In the genomic region with DNA sequence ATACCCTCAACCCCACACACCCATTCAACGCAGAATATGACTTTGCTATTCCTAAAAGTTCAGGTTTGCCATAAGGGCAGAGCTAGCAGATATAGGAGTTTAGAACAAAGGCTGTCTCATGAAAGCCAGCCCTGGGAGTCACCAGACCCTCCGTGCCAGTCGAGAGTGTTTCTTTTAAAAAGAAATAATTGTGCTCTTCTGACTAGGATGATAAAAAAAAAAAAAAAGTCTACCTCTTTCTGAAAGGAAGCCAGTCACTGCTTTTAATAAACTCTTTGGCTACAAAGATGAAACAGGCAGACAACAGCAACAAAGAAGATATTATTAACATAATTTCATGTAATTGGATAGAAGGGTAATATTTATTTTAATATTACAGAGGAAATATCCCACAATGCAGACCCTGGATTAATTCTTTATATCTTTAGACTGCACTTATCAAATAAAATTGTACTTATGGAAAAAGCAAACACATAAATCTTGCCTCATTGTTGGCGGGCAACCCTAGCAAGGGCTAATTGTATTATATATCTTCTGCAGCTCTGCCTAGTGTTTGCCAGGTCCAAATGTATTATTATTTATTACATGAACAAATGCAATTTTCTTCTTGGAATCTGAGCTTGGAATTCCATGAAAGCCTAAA, we compare ENCODE assay signal across 26 cellular contexts.
"Had no signal": no experiment of that assay in that cellular context is flagged by ENCODE, and none has a peak within 500 bp of the region (broad histone marks: within the 10 kb centered on the region; RNA-seq: fewer than 3 reads in every experiment).

No MANE protein-coding gene starts in this region.

- H3K27ac ChIP-seq: coronary artery, gastrocnemius medialis, neutrophil, parathyroid adenoma, stomach, thyroid gland, vagina had no signal

- H3K4me2 ChIP-seq: smooth muscle cell had no signal

- H3K4me1 ChIP-seq: gastrocnemius medialis, parathyroid adenoma, thyroid gland, vagina had no signal

- DNase-seq: dermis blood vessel endothelial cell; effector memory CD8-positive, alpha-beta T cell; gastrocnemius medialis; head of caudate nucleus; natural killer cell; stimulated activated CD4-positive, alpha-beta T cell treated with anti-CD3 and anti-CD28 coated beads, Interleukin-12 subunit alpha, Interleukin-12 subunit beta, amount 100 ng/mL, for 4 hours; stimulated activated CD4-positive, alpha-beta T cell treated with anti-CD3 and anti-CD28 coated beads, Interleukin-1b, Interleukin-23, amount 100 ng/mL, for 48 hours; stimulated activated CD4-positive, alpha-beta T cell treated with anti-CD3 and anti-CD28 coated beads, Interleukin-4, amount 100 ng/mL, for 1 hour; stimulated activated naive CD4-positive, alpha-beta T cell treated with Interleukin-2 at 50 U/mL for 16 hours; stomach; thyroid gland; trophoblast cell had no signal

- FAIRE-seq: endometrium, keratinocyte had no signal

- H3K27me3 ChIP-seq: gastrocnemius medialis, neutrophil, stomach, thyroid gland, vagina had no signal

- ATAC-seq: effector memory CD8-positive, alpha-beta T cell; gastrocnemius medialis; left lobe of liver; natural killer cell; sciatic nerve had no signal

- H2AFZ ChIP-seq: parathyroid adenoma had no signal

- H3K9me3 Mint-ChIP-seq: effector memory CD8-positive, alpha-beta T cell; memory B cell; natural killer cell; neural crest cell had no signal

- H3K4me3 ChIP-seq: coronary artery, gastrocnemius medialis, lung, smooth muscle cell, stomach, thyroid gland, vagina had no signal

- H3K79me2 ChIP-seq: parathyroid adenoma had no signal

- H3K4me1 Mint-ChIP-seq: memory B cell had no signal

- H3K36me3 Mint-ChIP-seq: memory B cell; natural killer cell; stimulated activated effector memory CD8-positive, alpha-beta T cell treated with anti-CD3 and anti-CD28 coated beads, Interleukin-12 subunit alpha, Interleukin-12 subunit beta, amount 100 ng/mL, for 72 hours had no signal

- H3K27me3 Mint-ChIP-seq: progenitor cell of endocrine pancreas had no signal

- H3K27ac Mint-ChIP-seq: effector memory CD8-positive, alpha-beta T cell; memory B cell; natural killer cell; progenitor cell of endocrine pancreas; stimulated activated effector memory CD8-positive, alpha-beta T cell treated with anti-CD3 and anti-CD28 coated beads, Interleukin-12 subunit alpha, Interleukin-12 subunit beta, amount 100 ng/mL, for 72 hours had no signal

- H3K36me3 ChIP-seq: gastrocnemius medialis, neutrophil, stomach, thyroid gland, vagina had no signal

- H3K9ac ChIP-seq: parathyroid adenoma had no signal

- H3K9me3 ChIP-seq: gastrocnemius medialis, neutrophil, stomach, thyroid gland, vagina had no signal

- H3K4me3 Mint-ChIP-seq: effector memory CD8-positive, alpha-beta T cell; memory B cell; natural killer cell; neural crest cell; stimulated activated effector memory CD8-positive, alpha-beta T cell treated with anti-CD3 and anti-CD28 coated beads, Interleukin-12 subunit alpha, Interleukin-12 subunit beta, amount 100 ng/mL, for 72 hours had no signal
